In genomic region chr5:43245724-43246385, GRCh38 we compare ENCODE assay signal across 17 cellular contexts. TPM values are rescaled to one million over a fixed set of nuclear protein-coding genes. Genes with fewer than 3 reads are reported as not detected.
DNase-seq lines count a peak whose midpoint lies in the region; ATAC-seq and TF ChIP-seq lines count a peak whose summit lies in the region.
"Had no signal": no experiment of that assay in that cellular context is flagged by ENCODE, and none has a peak within 500 bp of the region (broad histone marks: within the 10 kb centered on the region; RNA-seq: fewer than 3 reads in every experiment).

No MANE protein-coding gene starts in this region.

- in situ Hi-C loops in transverse colon (cut with MboI; ENCODE audit: low pct_ligation_motif_present in 1 of 4, low pct_unique_long_range_greater_than_20kb in 1 of 4, low sequenced_read_pairs in 3 of 4), result no loop called here

- no peak for TF ChIP-seq POLR2A in transverse colon (IDR thresholded peaks at IDR 0.05)

- intact Hi-C loops in transverse colon (cut with DNase I; ENCODE audit: low total_unique reads), result no loop called here

- H3K36me3 ChIP-seq in GM06990 (ENCODE audit: control insufficient read depth, insufficient read depth, low read length) (no peaks in the 10 kb centered on the region), transverse colon (no peaks in the 10 kb centered on the region)

- H3K9me3 ChIP-seq in transverse colon, result no peaks in the 10 kb centered on the region

- no peaks in the 10 kb centered on the region for H3K4me1 ChIP-seq in transverse colon

- DNase-seq in GM06990 (ENCODE audit: extremely low read depth, insufficient read length), result peak; percentile 35
- no peak for DNase-seq in NCI-H1105 treated with DMSO at 0.1 percent for 48 hours (lab: John Stamatoyannopoulos, UW)
- DNase-seq in transverse colon, result no peak
- no peak for DNase-seq in GOT3 (lab: John Stamatoyannopoulos, UW)
- DNase-seq: ACHN; activated CD4-positive, alpha-beta T cell treated with anti-CD3 and anti-CD28 coated beads for 48 hours; natural killer cell; NCI-H187; NCI-H748 treated with DMSO at 0.1 percent for 48 hours; stimulated activated CD4-positive, alpha-beta T cell treated with anti-CD3 and anti-CD28 coated beads, Interleukin-2, amount 100 ng/mL, for 24 hours had no signal

- ATAC-seq in GM19025 (IDR thresholded peaks at IDR 0.05; ENCODE audit: low read depth, unreplicated experiment), result peak; percentile 71
- peak; percentile 71 for ATAC-seq in HG02571 (IDR thresholded peaks at IDR 0.05; ENCODE audit: unreplicated experiment)
- peak; percentile 19 for ATAC-seq in HG03354 (IDR thresholded peaks at IDR 0.05; ENCODE audit: poor library complexity, severe bottlenecking, unreplicated experiment)
- no peak for ATAC-seq in GM19467 (IDR thresholded peaks at IDR 0.05; ENCODE audit: unreplicated experiment)
- ATAC-seq: natural killer cell had no signal

- 86% methylated on average over 14 to 19 of the region's 19 CpGs for WGBS in transverse colon (ENCODE audit: low coverage in 1 of 2), 2 donors

- TF ChIP-seq EP300 in transverse colon (IDR thresholded peaks at IDR 0.05; ENCODE audit: low read depth), result no peak

- no peak overlapping the region; the same call in 1 of the 2 replicates for H3K4me3 ChIP-seq in GM06990 (replicated peaks; ENCODE audit: low read depth, low read length)
- no peak overlapping the region for H3K4me3 ChIP-seq in transverse colon
- H3K4me3 ChIP-seq: coronary artery, hepatocyte had no signal

- no peaks in the 10 kb centered on the region for H3K27me3 ChIP-seq in GM06990 (replicated peaks; ENCODE audit: control insufficient read depth, insufficient read depth, low read length)
- H3K27me3 ChIP-seq in transverse colon, result no peaks in the 10 kb centered on the region

- H3K27ac ChIP-seq in transverse colon, result no peak overlapping the region
- H3K27ac ChIP-seq: coronary artery, hepatocyte had no signal

- TF ChIP-seq CTCF in GM06990 (IDR thresholded peaks at IDR 0.05; ENCODE audit: insufficient read depth, low read length, poor library complexity, severe bottlenecking) (no peak), transverse colon (IDR thresholded peaks at IDR 0.05) (no peak)

RNA-seq across cellular contexts. Expression of gene NIM1K, which starts 53.8 kb away (rescaled TPM):
- under 1 TPM in 1 of 4 donors, not detected in 3; 0.32 TPM for total RNA-seq in transverse colon
- total RNA-seq: hepatocyte, liver had no signal
